ENCODE assay signal across 1 cellular context in the genomic region with DNA sequence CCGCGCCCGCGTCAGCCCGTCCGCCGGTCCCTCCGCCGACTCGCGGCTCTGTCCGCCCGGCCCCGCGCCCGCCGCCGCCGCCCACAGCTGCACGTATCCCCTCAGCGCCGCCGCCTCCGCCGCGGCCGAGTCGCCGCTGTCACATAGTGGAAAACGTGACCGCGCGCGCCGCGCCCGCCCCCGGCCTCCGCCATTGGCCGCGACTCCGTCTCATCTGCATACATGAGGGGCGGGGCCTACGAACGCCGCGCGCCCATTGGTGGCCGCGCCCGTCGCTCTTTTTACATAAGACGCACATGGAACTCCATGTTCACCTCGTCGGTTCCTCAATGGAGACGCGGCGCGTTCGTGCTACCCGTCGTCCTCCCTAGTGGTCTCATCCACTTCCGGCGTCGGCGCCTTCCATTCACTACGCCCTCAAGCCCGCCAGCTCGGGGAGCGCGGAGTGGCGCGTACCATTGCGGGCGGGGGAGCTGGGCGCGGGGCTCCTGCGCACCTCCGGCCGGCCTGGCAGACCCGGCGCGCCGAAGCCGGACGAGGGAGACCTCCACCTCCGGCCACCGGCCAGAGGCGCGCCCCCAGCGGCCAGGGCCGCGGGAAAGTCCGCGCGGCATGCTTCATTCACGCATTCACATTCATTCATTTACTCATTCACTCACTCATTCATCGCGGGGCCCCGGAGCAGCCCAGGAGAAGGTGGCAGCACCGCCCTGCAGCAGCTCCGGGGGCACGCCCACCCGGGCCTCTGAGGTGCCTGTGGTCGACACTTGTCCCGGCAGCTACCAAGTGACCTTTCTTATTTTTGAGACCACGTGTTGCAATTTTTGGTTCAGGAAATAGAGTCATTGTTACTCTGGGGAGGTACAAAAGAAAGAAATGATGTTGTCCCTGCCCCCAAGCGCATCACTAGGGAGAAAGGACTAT.
TF ChIP-seq lines count a peak whose summit lies in the region.

No MANE protein-coding gene starts in this region.

TF ChIP-seq in K562, 482 proteins besides CTCF, POLR2A, EP300 and RAD21 (continued from another document and continues in another):
- TF ChIP-seq, protein P1, sequence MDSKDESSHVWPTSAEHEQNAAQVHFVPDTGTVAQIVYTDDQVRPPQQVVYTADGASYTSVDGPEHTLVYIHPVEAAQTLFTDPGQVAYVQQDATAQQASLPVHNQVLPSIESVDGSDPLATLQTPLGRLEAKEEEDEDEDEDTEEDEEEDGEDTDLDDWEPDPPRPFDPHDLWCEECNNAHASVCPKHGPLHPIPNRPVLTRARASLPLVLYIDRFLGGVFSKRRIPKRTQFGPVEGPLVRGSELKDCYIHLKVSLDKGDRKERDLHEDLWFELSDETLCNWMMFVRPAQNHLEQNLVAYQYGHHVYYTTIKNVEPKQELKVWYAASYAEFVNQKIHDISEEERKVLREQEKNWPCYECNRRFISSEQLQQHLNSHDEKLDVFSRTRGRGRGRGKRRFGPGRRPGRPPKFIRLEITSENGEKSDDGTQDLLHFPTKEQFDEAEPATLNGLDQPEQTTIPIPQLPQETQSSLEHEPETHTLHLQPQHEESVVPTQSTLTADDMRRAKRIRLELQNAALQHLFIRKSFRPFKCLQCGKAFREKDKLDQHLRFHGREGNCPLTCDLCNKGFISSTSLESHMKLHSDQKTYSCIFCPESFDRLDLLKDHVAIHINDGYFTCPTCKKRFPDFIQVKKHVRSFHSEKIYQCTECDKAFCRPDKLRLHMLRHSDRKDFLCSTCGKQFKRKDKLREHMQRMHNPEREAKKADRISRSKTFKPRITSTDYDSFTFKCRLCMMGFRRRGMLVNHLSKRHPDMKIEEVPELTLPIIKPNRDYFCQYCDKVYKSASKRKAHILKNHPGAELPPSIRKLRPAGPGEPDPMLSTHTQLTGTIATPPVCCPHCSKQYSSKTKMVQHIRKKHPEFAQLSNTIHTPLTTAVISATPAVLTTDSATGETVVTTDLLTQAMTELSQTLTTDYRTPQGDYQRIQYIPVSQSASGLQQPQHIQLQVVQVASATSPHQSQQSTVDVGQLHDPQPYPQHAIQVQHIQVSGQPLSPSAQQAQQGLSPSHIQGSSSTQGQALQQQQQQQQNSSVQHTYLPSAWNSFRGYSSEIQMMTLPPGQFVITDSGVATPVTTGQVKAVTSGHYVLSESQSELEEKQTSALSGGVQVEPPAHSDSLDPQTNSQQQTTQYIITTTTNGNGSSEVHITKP (IDR thresholded peaks at IDR 0.05; ENCODE audit: partially characterized antibody): peak; percentile 98
- no peak for TF ChIP-seq MCM7 (IDR thresholded peaks at IDR 0.05)
- TF ChIP-seq TCFL5 (CRISPR knock-in tag; conservative IDR thresholded peaks at IDR 0.05): no peak
- no peak for TF ChIP-seq OTX1 (CRISPR knock-in tag; IDR thresholded peaks at IDR 0.05)
- 0 out of 2 replicates have a peak, but pooled peaks have one; percentile 24 for TF ChIP-seq ZBTB7A (IDR thresholded peaks at IDR 0.05; ENCODE audit: borderline replicate concordance, control insufficient read depth, low read depth, low read length)
- no peak for TF ChIP-seq MCM3 (IDR thresholded peaks at IDR 0.05)
- TF ChIP-seq THRAP3 (IDR thresholded peaks at IDR 0.05; ENCODE audit: borderline replicate concordance): no peak
- TF ChIP-seq RBM34 (IDR thresholded peaks at IDR 0.05; ENCODE audit: borderline replicate concordance, insufficient read depth, low read length): no peak
- TF ChIP-seq FOXK1 (CRISPR knock-in tag; IDR thresholded peaks at IDR 0.05; ENCODE audit: borderline replicate concordance): no peak
- TF ChIP-seq SRSF3 (IDR thresholded peaks at IDR 0.05; ENCODE audit: insufficient read depth, low read length): no peak
- TF ChIP-seq FOXP1 (CRISPR knock-in tag; IDR thresholded peaks at IDR 0.05): no peak
- no peak for TF ChIP-seq DNMT1 (IDR thresholded peaks at IDR 0.05)
- TF ChIP-seq JUNB (CRISPR knock-in tag; conservative IDR thresholded peaks at IDR 0.05): no peak
- TF ChIP-seq RBBP5 (IDR thresholded peaks at IDR 0.05; ENCODE audit: borderline replicate concordance, insufficient read depth, low read length, poor library complexity, severe bottlenecking): peak; percentile 39
- no peak for TF ChIP-seq HMG20B (CRISPR knock-in tag; IDR thresholded peaks at IDR 0.05)
- TF ChIP-seq, protein P2, sequence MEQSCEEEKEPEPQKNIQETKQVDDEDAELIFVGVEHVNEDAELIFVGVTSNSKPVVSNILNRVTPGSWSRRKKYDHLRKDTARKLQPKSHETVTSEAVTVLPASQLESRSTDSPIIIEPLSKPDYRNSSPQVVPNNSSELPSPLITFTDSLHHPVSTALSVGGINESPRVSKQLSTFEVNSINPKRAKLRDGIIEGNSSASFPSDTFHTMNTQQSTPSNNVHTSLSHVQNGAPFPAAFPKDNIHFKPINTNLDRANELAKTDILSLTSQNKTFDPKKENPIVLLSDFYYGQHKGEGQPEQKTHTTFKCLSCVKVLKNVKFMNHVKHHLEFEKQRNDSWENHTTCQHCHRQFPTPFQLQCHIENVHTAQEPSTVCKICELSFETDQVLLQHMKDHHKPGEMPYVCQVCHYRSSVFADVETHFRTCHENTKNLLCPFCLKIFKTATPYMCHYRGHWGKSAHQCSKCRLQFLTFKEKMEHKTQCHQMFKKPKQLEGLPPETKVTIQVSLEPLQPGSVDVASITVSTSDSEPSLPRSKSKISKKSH (CRISPR knock-in tag; IDR thresholded peaks at IDR 0.05): no peak
- TF ChIP-seq, protein P3, sequence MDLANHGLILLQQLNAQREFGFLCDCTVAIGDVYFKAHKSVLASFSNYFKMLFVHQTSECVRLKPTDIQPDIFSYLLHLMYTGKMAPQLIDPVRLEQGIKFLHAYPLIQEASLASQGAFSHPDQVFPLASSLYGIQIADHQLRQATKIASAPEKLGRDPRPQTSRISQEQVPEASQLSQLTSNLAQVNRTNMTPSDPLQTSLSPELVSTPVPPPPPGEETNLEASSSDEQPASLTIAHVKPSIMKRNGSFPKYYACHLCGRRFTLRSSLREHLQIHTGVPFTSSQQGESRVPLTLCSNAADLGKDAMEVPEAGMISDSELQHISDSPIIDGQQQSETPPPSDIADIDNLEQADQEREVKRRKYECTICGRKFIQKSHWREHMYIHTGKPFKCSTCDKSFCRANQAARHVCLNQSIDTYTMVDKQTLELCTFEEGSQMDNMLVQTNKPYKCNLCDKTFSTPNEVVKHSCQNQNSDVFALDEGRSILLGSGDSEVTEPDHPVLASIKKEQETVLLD (IDR thresholded peaks at IDR 0.05): no peak
- TF ChIP-seq, protein P4, sequence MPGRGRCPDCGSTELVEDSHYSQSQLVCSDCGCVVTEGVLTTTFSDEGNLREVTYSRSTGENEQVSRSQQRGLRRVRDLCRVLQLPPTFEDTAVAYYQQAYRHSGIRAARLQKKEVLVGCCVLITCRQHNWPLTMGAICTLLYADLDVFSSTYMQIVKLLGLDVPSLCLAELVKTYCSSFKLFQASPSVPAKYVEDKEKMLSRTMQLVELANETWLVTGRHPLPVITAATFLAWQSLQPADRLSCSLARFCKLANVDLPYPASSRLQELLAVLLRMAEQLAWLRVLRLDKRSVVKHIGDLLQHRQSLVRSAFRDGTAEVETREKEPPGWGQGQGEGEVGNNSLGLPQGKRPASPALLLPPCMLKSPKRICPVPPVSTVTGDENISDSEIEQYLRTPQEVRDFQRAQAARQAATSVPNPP (IDR thresholded peaks at IDR 0.05; ENCODE audit: borderline replicate concordance, insufficient read depth, insufficient read length): no peak
- no peak for TF ChIP-seq ZNF311 (CRISPR knock-in tag; IDR thresholded peaks at IDR 0.05)
- no peak for TF ChIP-seq LCOR (CRISPR knock-in tag; IDR thresholded peaks at IDR 0.05)
- TF ChIP-seq NR1H2 (CRISPR knock-in tag; IDR thresholded peaks at IDR 0.05): no peak
- TF ChIP-seq, protein P5, sequence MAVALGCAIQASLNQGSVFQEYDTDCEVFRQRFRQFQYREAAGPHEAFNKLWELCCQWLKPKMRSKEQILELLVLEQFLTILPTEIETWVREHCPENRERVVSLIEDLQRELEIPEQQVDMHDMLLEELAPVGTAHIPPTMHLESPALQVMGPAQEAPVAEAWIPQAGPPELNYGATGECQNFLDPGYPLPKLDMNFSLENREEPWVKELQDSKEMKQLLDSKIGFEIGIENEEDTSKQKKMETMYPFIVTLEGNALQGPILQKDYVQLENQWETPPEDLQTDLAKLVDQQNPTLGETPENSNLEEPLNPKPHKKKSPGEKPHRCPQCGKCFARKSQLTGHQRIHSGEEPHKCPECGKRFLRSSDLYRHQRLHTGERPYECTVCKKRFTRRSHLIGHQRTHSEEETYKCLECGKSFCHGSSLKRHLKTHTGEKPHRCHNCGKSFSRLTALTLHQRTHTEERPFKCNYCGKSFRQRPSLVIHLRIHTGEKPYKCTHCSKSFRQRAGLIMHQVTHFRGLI (CRISPR knock-in tag; IDR thresholded peaks at IDR 0.05): no peak
- no peak for TF ChIP-seq SIRT6 (IDR thresholded peaks at IDR 0.05; ENCODE audit: low read depth, low read length)
- no peak for TF ChIP-seq KDM4B (IDR thresholded peaks at IDR 0.05; ENCODE audit: borderline replicate concordance in 2 of 2, low read depth in 1 of 2)
- TF ChIP-seq CBX5 (IDR thresholded peaks at IDR 0.05; ENCODE audit: borderline replicate concordance, low read depth): no peak
- no peak for TF ChIP-seq MEIS2 (IDR thresholded peaks at IDR 0.05; ENCODE audit: partially characterized antibody)
- TF ChIP-seq, protein P6, sequence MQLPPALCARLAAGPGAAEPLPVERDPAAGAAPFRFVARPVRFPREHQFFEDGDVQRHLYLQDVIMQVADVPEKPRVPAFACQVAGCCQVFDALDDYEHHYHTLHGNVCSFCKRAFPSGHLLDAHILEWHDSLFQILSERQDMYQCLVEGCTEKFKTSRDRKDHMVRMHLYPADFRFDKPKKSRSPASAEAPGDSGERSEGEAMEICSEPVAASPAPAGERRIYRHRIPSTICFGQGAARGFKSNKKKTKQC (CRISPR knock-in tag; IDR thresholded peaks at IDR 0.05): peak; percentile 50; the same call in 1 of the 2 replicates
- TF ChIP-seq IRF2 (CRISPR knock-in tag; IDR thresholded peaks at IDR 0.05): no peak
- TF ChIP-seq, protein P7, sequence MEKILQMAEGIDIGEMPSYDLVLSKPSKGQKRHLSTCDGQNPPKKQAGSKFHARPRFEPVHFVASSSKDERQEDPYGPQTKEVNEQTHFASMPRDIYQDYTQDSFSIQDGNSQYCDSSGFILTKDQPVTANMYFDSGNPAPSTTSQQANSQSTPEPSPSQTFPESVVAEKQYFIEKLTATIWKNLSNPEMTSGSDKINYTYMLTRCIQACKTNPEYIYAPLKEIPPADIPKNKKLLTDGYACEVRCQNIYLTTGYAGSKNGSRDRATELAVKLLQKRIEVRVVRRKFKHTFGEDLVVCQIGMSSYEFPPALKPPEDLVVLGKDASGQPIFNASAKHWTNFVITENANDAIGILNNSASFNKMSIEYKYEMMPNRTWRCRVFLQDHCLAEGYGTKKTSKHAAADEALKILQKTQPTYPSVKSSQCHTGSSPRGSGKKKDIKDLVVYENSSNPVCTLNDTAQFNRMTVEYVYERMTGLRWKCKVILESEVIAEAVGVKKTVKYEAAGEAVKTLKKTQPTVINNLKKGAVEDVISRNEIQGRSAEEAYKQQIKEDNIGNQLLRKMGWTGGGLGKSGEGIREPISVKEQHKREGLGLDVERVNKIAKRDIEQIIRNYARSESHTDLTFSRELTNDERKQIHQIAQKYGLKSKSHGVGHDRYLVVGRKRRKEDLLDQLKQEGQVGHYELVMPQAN (IDR thresholded peaks at IDR 0.05; ENCODE audit: borderline replicate concordance): 0 out of 2 replicates have a peak, but pooled peaks have one; percentile 60
- TF ChIP-seq XRCC3 (IDR thresholded peaks at IDR 0.05): no peak
- TF ChIP-seq, protein P8, sequence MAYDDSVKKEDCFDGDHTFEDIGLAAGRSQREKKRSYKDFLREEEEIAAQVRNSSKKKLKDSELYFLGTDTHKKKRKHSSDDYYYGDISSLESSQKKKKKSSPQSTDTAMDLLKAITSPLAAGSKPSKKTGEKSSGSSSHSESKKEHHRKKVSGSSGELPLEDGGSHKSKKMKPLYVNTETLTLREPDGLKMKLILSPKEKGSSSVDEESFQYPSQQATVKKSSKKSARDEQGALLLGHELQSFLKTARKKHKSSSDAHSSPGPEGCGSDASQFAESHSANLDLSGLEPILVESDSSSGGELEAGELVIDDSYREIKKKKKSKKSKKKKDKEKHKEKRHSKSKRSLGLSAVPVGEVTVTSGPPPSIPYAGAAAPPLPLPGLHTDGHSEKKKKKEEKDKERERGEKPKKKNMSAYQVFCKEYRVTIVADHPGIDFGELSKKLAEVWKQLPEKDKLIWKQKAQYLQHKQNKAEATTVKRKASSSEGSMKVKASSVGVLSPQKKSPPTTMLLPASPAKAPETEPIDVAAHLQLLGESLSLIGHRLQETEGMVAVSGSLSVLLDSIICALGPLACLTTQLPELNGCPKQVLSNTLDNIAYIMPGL (CRISPR knock-in tag; IDR thresholded peaks at IDR 0.05): no peak
- TF ChIP-seq, protein P9, sequence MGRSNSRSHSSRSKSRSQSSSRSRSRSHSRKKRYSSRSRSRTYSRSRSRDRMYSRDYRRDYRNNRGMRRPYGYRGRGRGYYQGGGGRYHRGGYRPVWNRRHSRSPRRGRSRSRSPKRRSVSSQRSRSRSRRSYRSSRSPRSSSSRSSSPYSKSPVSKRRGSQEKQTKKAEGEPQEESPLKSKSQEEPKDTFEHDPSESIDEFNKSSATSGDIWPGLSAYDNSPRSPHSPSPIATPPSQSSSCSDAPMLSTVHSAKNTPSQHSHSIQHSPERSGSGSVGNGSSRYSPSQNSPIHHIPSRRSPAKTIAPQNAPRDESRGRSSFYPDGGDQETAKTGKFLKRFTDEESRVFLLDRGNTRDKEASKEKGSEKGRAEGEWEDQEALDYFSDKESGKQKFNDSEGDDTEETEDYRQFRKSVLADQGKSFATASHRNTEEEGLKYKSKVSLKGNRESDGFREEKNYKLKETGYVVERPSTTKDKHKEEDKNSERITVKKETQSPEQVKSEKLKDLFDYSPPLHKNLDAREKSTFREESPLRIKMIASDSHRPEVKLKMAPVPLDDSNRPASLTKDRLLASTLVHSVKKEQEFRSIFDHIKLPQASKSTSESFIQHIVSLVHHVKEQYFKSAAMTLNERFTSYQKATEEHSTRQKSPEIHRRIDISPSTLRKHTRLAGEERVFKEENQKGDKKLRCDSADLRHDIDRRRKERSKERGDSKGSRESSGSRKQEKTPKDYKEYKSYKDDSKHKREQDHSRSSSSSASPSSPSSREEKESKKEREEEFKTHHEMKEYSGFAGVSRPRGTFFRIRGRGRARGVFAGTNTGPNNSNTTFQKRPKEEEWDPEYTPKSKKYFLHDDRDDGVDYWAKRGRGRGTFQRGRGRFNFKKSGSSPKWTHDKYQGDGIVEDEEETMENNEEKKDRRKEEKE (IDR thresholded peaks at IDR 0.05; ENCODE audit: borderline replicate concordance in 1 of 2, control insufficient read depth in 1 of 2, low read depth in 2 of 2, low read length in 1 of 2): no peak
- TF ChIP-seq PHF21A (IDR thresholded peaks at IDR 0.05; ENCODE audit: borderline replicate concordance, low read depth): no peak
- no peak for TF ChIP-seq ZNF324 (CRISPR knock-in tag; IDR thresholded peaks at IDR 0.05)
- TF ChIP-seq GABPA (tag; conservative IDR thresholded peaks at IDR 0.05; ENCODE audit: low read depth): peak; percentile 84
- TF ChIP-seq ZNF586 (CRISPR knock-in tag; conservative IDR thresholded peaks at IDR 0.05): no peak
- TF ChIP-seq MTF1 (CRISPR knock-in tag; IDR thresholded peaks at IDR 0.05; ENCODE audit: borderline replicate concordance): no peak
- peak; percentile 76 for TF ChIP-seq HMGN3 (IDR thresholded peaks at IDR 0.05; ENCODE audit: borderline replicate concordance, extremely low read depth, insufficient read length, low read depth, low read length)
- TF ChIP-seq ZNF431 (CRISPR knock-in tag; IDR thresholded peaks at IDR 0.05): no peak
